13 cellular contexts compared by ENCODE assay signal in genomic region chr16:81180578-81180977, GRCh38. TPM values are rescaled to one million over a fixed set of nuclear protein-coding genes. Genes with fewer than 3 reads are reported as not detected.
A peak's percentile ranks its signal among the peaks of the same experiment; 100 is the strongest.
DNase-seq lines count a peak whose midpoint lies in the region; ATAC-seq and TF ChIP-seq lines count a peak whose summit lies in the region.
"Had no signal": no experiment of that assay in that cellular context is flagged by ENCODE, and none has a peak within 500 bp of the region (broad histone marks: within the 10 kb centered on the region; RNA-seq: fewer than 3 reads in every experiment).

No MANE protein-coding gene starts in this region.

- H3K27ac ChIP-seq in HUES6 (ENCODE audit: low read depth, low read length) (no peak overlapping the region; the same call in 1 of the 2 replicates), ectodermal cell (ENCODE audit: insufficient read depth, low read depth, low read length, poor library complexity, severe bottlenecking) (peak overlapping the region; percentile 38), lower lobe of right lung (peak overlapping the region; percentile 41), stomach (peak overlapping the region; percentile 5 to 75 (median 58))
- H3K27ac ChIP-seq: prostate gland had no signal

- no peaks in the 10 kb centered on the region for H3K27me3 ChIP-seq in HUES6 (ENCODE audit: control insufficient read depth, insufficient read depth, low read length)
- H3K27me3 ChIP-seq in ectodermal cell (ENCODE audit: control insufficient read depth, insufficient read depth, low read length, poor library complexity, severe bottlenecking) = no peaks in the 10 kb centered on the region
- H3K27me3 ChIP-seq in lower lobe of right lung (ENCODE audit: low read depth) = no peaks in the 10 kb centered on the region
- no peaks in the 10 kb centered on the region for H3K27me3 ChIP-seq in stomach

- ATAC-seq in lower lobe of right lung (no peak), left colon (no peak), HG02884 (IDR thresholded peaks at IDR 0.05; ENCODE audit: unreplicated experiment) (no peak), HG03521 (IDR thresholded peaks at IDR 0.05; ENCODE audit: unreplicated experiment) (no peak)

- WGBS in ectodermal cell, 2 experiments = 71 to 72% methylated on average over 6 of the region's 6 CpGs
- WGBS in stomach, 5 donors = 61 to 76% (median 63%) methylated on average over 6 of the region's 6 CpGs

- TF ChIP-seq EP300 in stomach (IDR thresholded peaks at IDR 0.05) = no peak

- DNase-seq in lower lobe of right lung (no peak), stomach (no peak), left colon (no peak), SIG-M5 treated with dmso at 0.1 percent for 504 hours (lab: John Stamatoyannopoulos, UW; ENCODE audit: unreplicated experiment) (no peak)
- DNase-seq: CD4-positive, alpha-beta memory T cell had no signal

- intact Hi-C loops in lower lobe of right lung (cut with DNase I) = no loop called here
- intact Hi-C loops in stomach (cut with DNase I; ENCODE audit: low total_unique reads) = no loop called here
- intact Hi-C loops in left colon (cut with DNase I, micrococcal nuclease) = no loop called here

- H3K4me1 ChIP-seq in HUES6 (ENCODE audit: control insufficient read depth, insufficient read depth, low read length) (peaks cover 9% of the 10 kb centered on the region), ectodermal cell (ENCODE audit: control insufficient read depth, insufficient read depth, low read length) (no peaks in the 10 kb centered on the region), lower lobe of right lung (no peaks in the 10 kb centered on the region), stomach (peaks cover 0 to 8% (median 5%) of the 10 kb centered on the region in 4 donors)
- H3K4me1 ChIP-seq: prostate gland had no signal

- TF ChIP-seq CTCF in lower lobe of right lung (IDR thresholded peaks at IDR 0.05) = no peak
- TF ChIP-seq CTCF in stomach (IDR thresholded peaks at IDR 0.05) = no peak

- H3K9me3 ChIP-seq in HUES6 (ENCODE audit: control insufficient read depth, insufficient read depth, low read depth, low read length) = no peaks in the 10 kb centered on the region
- no peaks in the 10 kb centered on the region for H3K9me3 ChIP-seq in ectodermal cell (ENCODE audit: control insufficient read depth, low read length)
- H3K9me3 ChIP-seq in lower lobe of right lung = no peaks in the 10 kb centered on the region
- no peaks in the 10 kb centered on the region for H3K9me3 ChIP-seq in stomach
- H3K9me3 ChIP-seq: prostate gland had no signal

- H3K36me3 ChIP-seq in HUES6 (ENCODE audit: control insufficient read depth, insufficient read depth, low read length) (no peaks in the 10 kb centered on the region), ectodermal cell (ENCODE audit: control insufficient read depth, insufficient read depth, low read length) (no peaks in the 10 kb centered on the region), lower lobe of right lung (no peaks in the 10 kb centered on the region), stomach (no peaks in the 10 kb centered on the region)
- H3K36me3 ChIP-seq: prostate gland had no signal

- TF ChIP-seq POLR2A in stomach (IDR thresholded peaks at IDR 0.05) = no peak

- H3K4me3 ChIP-seq in HUES6 (ENCODE audit: low read depth, low read length) = peak overlapping the region; percentile 36
- H3K4me3 ChIP-seq in ectodermal cell (ENCODE audit: insufficient read depth, low read depth, low read length) = peak overlapping the region; percentile 22
- H3K4me3 ChIP-seq in lower lobe of right lung = peak overlapping the region; percentile 27
- peak overlapping the region in 1 of 4 donors; percentile 1 for H3K4me3 ChIP-seq in stomach
- H3K4me3 ChIP-seq: prostate gland had no signal

- peak overlapping the region; percentile 23 for H3K9ac ChIP-seq in HUES6 (ENCODE audit: low read length)

RNA-seq across cellular contexts. Expression of gene BCO1, which starts 57.9 kb away (rescaled TPM):
- 6.6 TPM for polyA plus RNA-seq in ectodermal cell (2013, experiment 1 of 4)
- 12.8 TPM for polyA plus RNA-seq in ectodermal cell (2013, experiment 2 of 4)
- 6.5 TPM for polyA plus RNA-seq in ectodermal cell (2013, experiment 3 of 4)
- 8.1 TPM for polyA plus RNA-seq in ectodermal cell (2013, experiment 4 of 4)
- 0.74 TPM for total RNA-seq in lower lobe of right lung
- total RNA-seq in stomach = 1 to 10 TPM in 2 of 5 donors, not detected in 3; 2.2 to 5.8 TPM
- 1 to 10 TPM in 1 of 3 donors, under 1 TPM in 2; 0.38 to 2.1 (median 0.44) TPM for polyA plus RNA-seq in stomach
- 1 to 10 TPM; 4.0 to 5.1 TPM for total RNA-seq in left colon
- total RNA-seq: CD4-positive, alpha-beta memory T cell; endothelial cell of umbilical vein; LHCN-M2; OCI-LY7 had no signal
- polyA plus RNA-seq: CD4-positive, alpha-beta memory T cell; endothelial cell of umbilical vein had no signal
